ENCODE assay signal across 2 cellular contexts in genomic region chr3:48428088-48428862, GRCh38.
TF ChIP-seq lines count a peak whose summit lies in the region.

No MANE protein-coding gene starts in this region.

TF ChIP-seq in HEK293, 187 proteins besides CTCF, POLR2A, EP300 and RAD21:
- TF ChIP-seq ZFP69B (tag by site-specific recombination; IDR thresholded peaks at IDR 0.05) (no peak), HOXC10 (CRISPR knock-in tag; IDR thresholded peaks at IDR 0.05) (no peak), SP7 (tag by site-specific recombination; IDR thresholded peaks at IDR 0.05) (no peak), ZNF560 (tag by site-specific recombination; IDR thresholded peaks at IDR 0.05; ENCODE audit: borderline replicate concordance) (no peak), ZNF121 (tag by site-specific recombination; IDR thresholded peaks at IDR 0.05) (no peak), IKZF3 (tag by site-specific recombination; IDR thresholded peaks at IDR 0.05) (no peak), KLF7 (tag by site-specific recombination; IDR thresholded peaks at IDR 0.05; ENCODE audit: borderline replicate concordance) (no peak), ZFP41 (tag by site-specific recombination; IDR thresholded peaks at IDR 0.05; ENCODE audit: borderline replicate concordance) (no peak)

TF ChIP-seq in HepG2, 621 proteins besides CTCF, POLR2A, EP300 and RAD21 (continues in another document):
- no peak for TF ChIP-seq NFE2L2 (IDR thresholded peaks at IDR 0.05; ENCODE audit: low read length)
- no peak for TF ChIP-seq JUNB (CRISPR knock-in tag; IDR thresholded peaks at IDR 0.05; ENCODE audit: borderline replicate concordance)
- no peak for TF ChIP-seq ZNF549 (CRISPR knock-in tag; IDR thresholded peaks at IDR 0.05)
- TF ChIP-seq SMAD9 (CRISPR knock-in tag; IDR thresholded peaks at IDR 0.05) = no peak
- no peak for TF ChIP-seq TERF1 (CRISPR knock-in tag; IDR thresholded peaks at IDR 0.05)
- TF ChIP-seq SIX1 (CRISPR knock-in tag; IDR thresholded peaks at IDR 0.05; ENCODE audit: borderline replicate concordance) = peak; percentile 64
- no peak for TF ChIP-seq ZNF724P (CRISPR knock-in tag; IDR thresholded peaks at IDR 0.05; ENCODE audit: borderline replicate concordance)
- TF ChIP-seq ZBTB2 (CRISPR knock-in tag; IDR thresholded peaks at IDR 0.05; ENCODE audit: low read depth) = no peak
- no peak for TF ChIP-seq ZNF460 (CRISPR knock-in tag; IDR thresholded peaks at IDR 0.05; ENCODE audit: borderline replicate concordance)
- no peak for TF ChIP-seq MTA3 (CRISPR knock-in tag; IDR thresholded peaks at IDR 0.05)
- no peak for TF ChIP-seq ZNF510 (CRISPR knock-in tag; IDR thresholded peaks at IDR 0.05; ENCODE audit: low read depth)
- TF ChIP-seq REPIN1 (CRISPR knock-in tag; IDR thresholded peaks at IDR 0.05; ENCODE audit: borderline replicate concordance, low read depth) = no peak
- no peak for TF ChIP-seq ZSCAN5A (CRISPR knock-in tag; IDR thresholded peaks at IDR 0.05; ENCODE audit: borderline replicate concordance)
- TF ChIP-seq ZBTB44 (CRISPR knock-in tag; IDR thresholded peaks at IDR 0.05) = no peak
- TF ChIP-seq ZFP36 (IDR thresholded peaks at IDR 0.05; ENCODE audit: borderline replicate concordance, low read depth, low read length, partially characterized antibody) = no peak
- TF ChIP-seq SNAI1 (CRISPR knock-in tag; IDR thresholded peaks at IDR 0.05; ENCODE audit: borderline replicate concordance) = no peak
- no peak for TF ChIP-seq ZNF18 (CRISPR knock-in tag; IDR thresholded peaks at IDR 0.05; ENCODE audit: insufficient replicate concordance)
- TF ChIP-seq ZNF75D (CRISPR knock-in tag; IDR thresholded peaks at IDR 0.05; ENCODE audit: borderline replicate concordance) = no peak
- no peak for TF ChIP-seq KLF11 (CRISPR knock-in tag; IDR thresholded peaks at IDR 0.05)
- no peak for TF ChIP-seq BCL3 (CRISPR knock-in tag; IDR thresholded peaks at IDR 0.05)
- TF ChIP-seq ELK4 (CRISPR knock-in tag; IDR thresholded peaks at IDR 0.05; ENCODE audit: borderline replicate concordance) = no peak
- TF ChIP-seq AKNA (CRISPR knock-in tag; IDR thresholded peaks at IDR 0.05; ENCODE audit: borderline replicate concordance) = no peak
- TF ChIP-seq CAMTA2 (CRISPR knock-in tag; IDR thresholded peaks at IDR 0.05; ENCODE audit: borderline replicate concordance) = no peak
- TF ChIP-seq FOXA3 (CRISPR knock-in tag; IDR thresholded peaks at IDR 0.05) = peak; percentile 34
- TF ChIP-seq ONECUT2 (CRISPR knock-in tag; IDR thresholded peaks at IDR 0.05) = peak; percentile 83
- TF ChIP-seq ZNF180 (CRISPR knock-in tag; IDR thresholded peaks at IDR 0.05; ENCODE audit: borderline replicate concordance, low read depth) = no peak
- TF ChIP-seq ZSCAN31 (CRISPR knock-in tag; IDR thresholded peaks at IDR 0.05; ENCODE audit: low read depth) = peak; percentile 45; the same call in 1 of the 2 replicates
- no peak for TF ChIP-seq ZHX1 (CRISPR knock-in tag; IDR thresholded peaks at IDR 0.05; ENCODE audit: low read depth)
- no peak; the same call in 1 of the 2 replicates for TF ChIP-seq TOPORS (CRISPR knock-in tag; IDR thresholded peaks at IDR 0.05)
- TF ChIP-seq SNAPC2 (CRISPR knock-in tag; IDR thresholded peaks at IDR 0.05) = no peak
- TF ChIP-seq FOXK2 (IDR thresholded peaks at IDR 0.05) = no peak
- no peak for TF ChIP-seq KLF15 (CRISPR knock-in tag; IDR thresholded peaks at IDR 0.05; ENCODE audit: borderline replicate concordance)
- no peak for TF ChIP-seq ZNF274 (CRISPR knock-in tag; IDR thresholded peaks at IDR 0.05)
- no peak for TF ChIP-seq REL (CRISPR knock-in tag; conservative IDR thresholded peaks at IDR 0.05)
- no peak for TF ChIP-seq ZNF644 (CRISPR knock-in tag; IDR thresholded peaks at IDR 0.05; ENCODE audit: low read depth)
